Comparison of ENCODE assay signal across 32 cellular contexts in the genomic region with DNA sequence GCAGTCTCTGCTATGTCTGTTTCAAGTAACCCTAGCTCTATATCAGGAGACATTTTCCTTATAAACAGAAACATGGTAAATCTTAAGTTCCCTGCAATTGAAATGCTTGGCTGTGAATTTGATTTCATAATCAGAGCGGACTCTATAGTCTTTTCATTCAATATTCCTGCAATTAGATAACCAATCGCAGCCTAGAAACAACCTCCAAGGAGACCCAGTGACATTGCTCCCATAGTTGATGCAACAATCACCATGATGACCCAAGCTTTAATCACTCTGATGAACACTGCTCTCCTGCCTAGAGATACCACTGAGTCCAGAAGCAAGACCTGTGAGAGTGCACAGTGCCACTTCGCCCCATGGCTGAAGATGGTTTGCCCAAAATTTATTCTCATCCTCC. TPM values are rescaled to one million over a fixed set of nuclear protein-coding genes. Genes with fewer than 3 reads are reported as not detected.
"Had no signal": no experiment of that assay in that cellular context is flagged by ENCODE, and none has a peak within 500 bp of the region (broad histone marks: within the 10 kb centered on the region; RNA-seq: fewer than 3 reads in every experiment).

A gene (plus strand): TSS at position 301 of the 400 bp plus-strand sequence. CDS start 59 bp downstream, at position 360.

- H3K9me3 ChIP-seq: stomach, suprapubic skin, thoracic aorta, thyroid gland, tibial artery, tibial nerve, transverse colon, upper lobe of left lung, upper lobe of right lung, uterus, vagina had no signal

- H3K36me3 ChIP-seq: stomach, suprapubic skin, thoracic aorta, thyroid gland, tibial artery, tibial nerve, transverse colon, upper lobe of left lung, upper lobe of right lung, uterus, vagina had no signal

- DNase-seq: stimulated activated CD4-positive, alpha-beta T cell treated with anti-CD3 and anti-CD28 coated beads, Interleukin-2, amount 100 ng/mL, for 48 hours; stimulated activated CD4-positive, alpha-beta T cell treated with anti-CD3 and anti-CD28 coated beads, Interleukin-4, amount 100 ng/mL, for 1 hour; stimulated activated CD4-positive, alpha-beta T cell treated with anti-CD3 and anti-CD28 coated beads, Interleukin-4, amount 100 ng/mL, for 24 hours; stimulated activated CD4-positive, alpha-beta T cell treated with anti-CD3 and anti-CD28 coated beads, Interleukin-4, amount 100 ng/mL, for 4 hours; stimulated activated CD8-positive, alpha-beta memory T cell treated with anti-CD3 and anti-CD28 coated beads, Interleukin-4, amount 100 ng/mL, for 48 hours; stimulated activated naive B cell treated with anti-CD40 and anti-IgM and Interleukin-4, amounts not matched to agents 10 μg/mL and 1 μg/mL and 100 μg/mL, for 72 hours; stimulated activated naive CD4-positive, alpha-beta T cell; stimulated activated naive CD4-positive, alpha-beta T cell treated with Interleukin-2 at 50 U/mL for 16 hours; stimulated activated naive CD8-positive, alpha-beta T cell treated with anti-CD3 and anti-CD28 coated beads, Interleukin-15, amount 100 ng/mL, for 72 hours; stimulated activated naive CD8-positive, alpha-beta T cell treated with anti-CD3 and anti-CD28 coated beads, Interleukin-15, Interleukin-2, amounts not matched to agents 100 U/mL and 50 U/mL, for 24 hours; stomach; substantia nigra; thyroid gland; tibial artery; transverse colon; trophoblast cell; upper lobe of left lung; upper lobe of right lung; uterus had no signal

- FAIRE-seq: urothelium cell line had no signal

- H3K4me3 Mint-ChIP-seq: stimulated activated effector memory CD8-positive, alpha-beta T cell treated with anti-CD3 and anti-CD28 coated beads, Interleukin-12 subunit alpha, Interleukin-12 subunit beta, amount 100 ng/mL, for 72 hours; stimulated activated memory B cell treated with anti-CD40 and anti-IgM and Interleukin-4, amounts not matched to agents 10 μg/mL and 1 μg/mL and 100 μg/mL, for 72 hours; stimulated activated naive B cell treated with anti-CD40 and anti-IgM and Interleukin-4, amounts not matched to agents 10 μg/mL and 1 μg/mL and 100 μg/mL, for 72 hours; stimulated activated naive CD8-positive, alpha-beta T cell treated with anti-CD3 and anti-CD28 coated beads, Interleukin-15, amount 100 ng/mL, for 72 hours; stimulated activated naive CD8-positive, alpha-beta T cell treated with anti-CD3 and anti-CD28 coated beads, Interleukin-15, Interleukin-2, amounts not matched to agents 100 ng/mL and 50 ng/mL, for 24 hours; type B pancreatic cell had no signal

- H3K27me3 ChIP-seq: stomach, suprapubic skin, thyroid gland, tibial artery, tibial nerve, transverse colon, upper lobe of left lung, upper lobe of right lung, uterus, vagina had no signal

- H3K36me3 Mint-ChIP-seq: stimulated activated effector memory CD8-positive, alpha-beta T cell treated with anti-CD3 and anti-CD28 coated beads, Interleukin-12 subunit alpha, Interleukin-12 subunit beta, amount 100 ng/mL, for 72 hours; stimulated activated memory B cell treated with anti-CD40 and anti-IgM and Interleukin-4, amounts not matched to agents 10 μg/mL and 1 μg/mL and 100 μg/mL, for 72 hours; stimulated activated naive B cell treated with anti-CD40 and anti-IgM and Interleukin-4, amounts not matched to agents 10 μg/mL and 1 μg/mL and 100 μg/mL, for 72 hours; type B pancreatic cell had no signal

- H3K4me1 ChIP-seq: stomach, suprapubic skin, tibial artery, tibial nerve, transverse colon, upper lobe of left lung, upper lobe of right lung, uterus, vagina had no signal

- H3K27ac ChIP-seq: stomach, suprapubic skin, thoracic aorta, thyroid gland, tibial artery, tibial nerve, transverse colon, upper lobe of left lung, upper lobe of right lung, uterus, vagina had no signal

- H3K27me3 Mint-ChIP-seq: stimulated activated memory B cell treated with anti-CD40 and anti-IgM and Interleukin-4, amounts not matched to agents 10 μg/mL and 1 μg/mL and 100 μg/mL, for 72 hours; stimulated activated naive B cell treated with anti-CD40 and anti-IgM and Interleukin-4, amounts not matched to agents 10 μg/mL and 1 μg/mL and 100 μg/mL, for 72 hours; stimulated activated naive CD8-positive, alpha-beta T cell treated with anti-CD3 and anti-CD28 coated beads, Interleukin-15, amount 100 ng/mL, for 72 hours; stimulated activated naive CD8-positive, alpha-beta T cell treated with anti-CD3 and anti-CD28 coated beads, Interleukin-15, Interleukin-2, amounts not matched to agents 100 ng/mL and 50 ng/mL, for 24 hours; type B pancreatic cell had no signal

- ATAC-seq: stimulated activated effector memory CD8-positive, alpha-beta T cell treated with anti-CD3 and anti-CD28 coated beads, Interleukin-12 subunit alpha, Interleukin-12 subunit beta, amount 100 ng/mL, for 72 hours; stimulated activated memory B cell treated with anti-CD40 and anti-IgM and Interleukin-4, amounts not matched to agents 10 μg/mL and 1 μg/mL and 100 μg/mL, for 72 hours; stimulated activated naive B cell treated with anti-CD40 and anti-IgM and Interleukin-4, amounts not matched to agents 10 μg/mL and 1 μg/mL and 100 μg/mL, for 72 hours; stimulated activated naive CD8-positive, alpha-beta T cell treated with anti-CD3 and anti-CD28 coated beads, Interleukin-15, amount 100 ng/mL, for 72 hours; stimulated activated naive CD8-positive, alpha-beta T cell treated with anti-CD3 and anti-CD28 coated beads, Interleukin-15, Interleukin-2, amounts not matched to agents 100 U/mL and 50 U/mL, for 24 hours; upper lobe of right lung had no signal

- H3K4me1 Mint-ChIP-seq: stimulated activated effector memory CD8-positive, alpha-beta T cell treated with anti-CD3 and anti-CD28 coated beads, Interleukin-12 subunit alpha, Interleukin-12 subunit beta, amount 100 ng/mL, for 72 hours; stimulated activated memory B cell treated with anti-CD40 and anti-IgM and Interleukin-4, amounts not matched to agents 10 μg/mL and 1 μg/mL and 100 μg/mL, for 72 hours; stimulated activated naive B cell treated with anti-CD40 and anti-IgM and Interleukin-4, amounts not matched to agents 10 μg/mL and 1 μg/mL and 100 μg/mL, for 72 hours; stimulated activated naive CD8-positive, alpha-beta T cell treated with anti-CD3 and anti-CD28 coated beads, Interleukin-15, amount 100 ng/mL, for 72 hours had no signal

- H3K27ac Mint-ChIP-seq: stimulated activated effector memory CD8-positive, alpha-beta T cell treated with anti-CD3 and anti-CD28 coated beads, Interleukin-12 subunit alpha, Interleukin-12 subunit beta, amount 100 ng/mL, for 72 hours; stimulated activated memory B cell treated with anti-CD40 and anti-IgM and Interleukin-4, amounts not matched to agents 10 μg/mL and 1 μg/mL and 100 μg/mL, for 72 hours; stimulated activated naive B cell treated with anti-CD40 and anti-IgM and Interleukin-4, amounts not matched to agents 10 μg/mL and 1 μg/mL and 100 μg/mL, for 72 hours; stimulated activated naive CD8-positive, alpha-beta T cell treated with anti-CD3 and anti-CD28 coated beads, Interleukin-15, amount 100 ng/mL, for 72 hours; stimulated activated naive CD8-positive, alpha-beta T cell treated with anti-CD3 and anti-CD28 coated beads, Interleukin-15, Interleukin-2, amounts not matched to agents 100 ng/mL and 50 ng/mL, for 24 hours; type B pancreatic cell had no signal

- H3K4me3 ChIP-seq: stomach, suprapubic skin, thoracic aorta, thyroid gland, tibial artery, tibial nerve, transverse colon, upper lobe of left lung, upper lobe of right lung, uterus, vagina had no signal

- H3K9me3 Mint-ChIP-seq: stimulated activated memory B cell treated with anti-CD40 and anti-IgM and Interleukin-4, amounts not matched to agents 10 μg/mL and 1 μg/mL and 100 μg/mL, for 72 hours; stimulated activated naive B cell treated with anti-CD40 and anti-IgM and Interleukin-4, amounts not matched to agents 10 μg/mL and 1 μg/mL and 100 μg/mL, for 72 hours; stimulated activated naive CD8-positive, alpha-beta T cell treated with anti-CD3 and anti-CD28 coated beads, Interleukin-15, amount 100 ng/mL, for 72 hours; stimulated activated naive CD8-positive, alpha-beta T cell treated with anti-CD3 and anti-CD28 coated beads, Interleukin-15, Interleukin-2, amounts not matched to agents 100 ng/mL and 50 ng/mL, for 24 hours; type B pancreatic cell had no signal

RNA-seq across cellular contexts. Expression of the gene that starts here (rescaled TPM):
- total RNA-seq: stomach, subcutaneous adipose tissue, suprapubic skin, temporal lobe, thoracic aorta, thyroid gland, tibial nerve, transverse colon, upper lobe of left lung, upper lobe of right lung, ureter, urinary bladder, vagina had no signal
- polyA plus RNA-seq: stomach, urinary bladder had no signal
